In the genomic region with DNA sequence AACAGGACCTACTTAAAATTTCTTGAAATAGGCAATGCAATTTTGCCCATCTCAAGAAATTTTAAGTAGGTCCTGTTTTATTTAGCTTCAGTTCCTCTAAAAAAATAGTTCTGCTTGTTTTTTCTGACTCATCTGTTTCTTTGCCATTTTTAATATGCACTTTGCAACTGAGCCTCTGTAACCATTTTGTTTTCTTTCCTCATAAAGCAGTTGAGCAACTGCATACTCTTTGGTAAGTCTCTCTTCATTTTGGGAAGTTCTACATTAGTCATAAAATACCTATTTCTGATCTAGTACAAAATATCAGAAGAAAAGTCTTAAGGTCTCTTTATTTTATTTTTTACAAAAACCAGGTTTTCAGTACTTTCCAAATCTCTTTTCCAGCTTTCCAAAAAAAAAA, we compare ENCODE assay signal across 13 cellular contexts. TPM values are rescaled to one million over a fixed set of nuclear protein-coding genes. Genes with fewer than 3 reads are reported as not detected.
A peak's percentile ranks its signal among the peaks of the same experiment; 100 is the strongest.
DNase-seq lines count a peak whose midpoint lies in the region; ATAC-seq and TF ChIP-seq lines count a peak whose summit lies in the region.
"Had no signal": no experiment of that assay in that cellular context is flagged by ENCODE, and none has a peak within 500 bp of the region (broad histone marks: within the 10 kb centered on the region; RNA-seq: fewer than 3 reads in every experiment).

No MANE protein-coding gene starts in this region.

- H3K4me1 Mint-ChIP-seq in activated CD4-positive, alpha-beta memory T cell treated with anti-CD3 and anti-CD28 coated beads for 36 hours (ENCODE audit: low read depth), result peaks cover 25% of the 10 kb centered on the region

- POLR2A ChIA-PET in activated CD4-positive, alpha-beta memory T cell treated with anti-CD3 and anti-CD28 coated beads for 36 hours (lab: Charles Lee), result interaction anchor here (0.7 to 1.9 kb wide), 9 partner anchors 23 to 432 kb away, joined by 3 to 10 read pairs (median 6); a partner anchor contains a TSS

- H3K27me3 ChIP-seq in left ventricle myocardium inferior (ENCODE audit: low read depth) (no peaks in the 10 kb centered on the region), suprapubic skin (no peaks in the 10 kb centered on the region)
- H3K27me3 ChIP-seq: SJCRH30, tibial nerve had no signal

- H3K4me3 Mint-ChIP-seq in activated CD4-positive, alpha-beta memory T cell treated with anti-CD3 and anti-CD28 coated beads for 36 hours, result no peak overlapping the region
- H3K4me3 Mint-ChIP-seq: activated B cell treated with CpG ODN at 0.5 μM for 24 hours had no signal

- no peak for TF ChIP-seq CTCF in left ventricle myocardium inferior (IDR thresholded peaks at IDR 0.05; ENCODE audit: borderline replicate concordance)
- TF ChIP-seq CTCF in suprapubic skin (IDR thresholded peaks at IDR 0.05), result no peak

- CTCF ChIA-PET in activated CD4-positive, alpha-beta memory T cell treated with anti-CD3 and anti-CD28 coated beads for 36 hours (lab: Charles Lee), result interaction anchor here (0.6 to 4.7 kb wide), 39 partner anchors 8 to 653 kb away, joined by 3 to 123 read pairs (median 8); a partner anchor contains a TSS

- H3K9me3 Mint-ChIP-seq in activated CD4-positive, alpha-beta memory T cell treated with anti-CD3 and anti-CD28 coated beads for 36 hours, result peaks cover 24% of the 10 kb centered on the region

- peaks cover 10% of the 10 kb centered on the region for H3K36me3 Mint-ChIP-seq in activated CD4-positive, alpha-beta memory T cell treated with anti-CD3 and anti-CD28 coated beads for 36 hours

- H3K4me3 ChIP-seq in left ventricle myocardium inferior (no peak overlapping the region), suprapubic skin (no peak overlapping the region)
- H3K4me3 ChIP-seq: SJCRH30, tibial nerve had no signal

- ATAC-seq in Right ventricle myocardium inferior (peak; percentile 56), left ventricle myocardium superior (peak; percentile 51), HG02852 (IDR thresholded peaks at IDR 0.05; ENCODE audit: unreplicated experiment) (no peak), HG03378 (IDR thresholded peaks at IDR 0.05; ENCODE audit: unreplicated experiment) (no peak)

- DNase-seq in Right ventricle myocardium inferior (ENCODE audit: missing footprints), result no peak
- no peak for DNase-seq in left ventricle myocardium inferior
- DNase-seq in activated CD4-positive, alpha-beta memory T cell treated with anti-CD3 and anti-CD28 coated beads for 36 hours, result no peak
- DNase-seq in left ventricle myocardium superior, result no peak
- no peak for DNase-seq in suprapubic skin (ENCODE audit: low spot score in 2 of 2)
- DNase-seq in caudate nucleus (lab: John Stamatoyannopoulos, UW), result no peak
- DNase-seq: activated B cell treated with CpG ODN at 0.5 μM for 24 hours had no signal

- H3K36me3 ChIP-seq in left ventricle myocardium inferior, result no peaks in the 10 kb centered on the region
- no peaks in the 10 kb centered on the region for H3K36me3 ChIP-seq in suprapubic skin
- H3K36me3 ChIP-seq: SJCRH30, tibial nerve had no signal

- H3K27me3 Mint-ChIP-seq in activated CD4-positive, alpha-beta memory T cell treated with anti-CD3 and anti-CD28 coated beads for 36 hours, result peaks cover 3% of the 10 kb centered on the region

- peak overlapping the region; percentile 73 for H3K27ac Mint-ChIP-seq in activated CD4-positive, alpha-beta memory T cell treated with anti-CD3 and anti-CD28 coated beads for 36 hours
- H3K27ac Mint-ChIP-seq: activated B cell treated with CpG ODN at 0.5 μM for 24 hours had no signal

- intact Hi-C loops in Right ventricle myocardium inferior (cut with DNase I) (loop anchor here (1.0 to 5.0 kb wide), 3 partner anchors 47 to 177 kb away; a partner anchor contains a TSS), left ventricle myocardium inferior (cut with micrococcal nuclease) (loop anchor here (2.0 to 5.0 kb wide), 2 partner anchors 65 to 177 kb away; no protein-coding TSS in a partner anchor), left ventricle myocardium superior (cut with micrococcal nuclease) (loop anchor here (5.0 to 10.0 kb wide), 2 partner anchors 67 to 175 kb away; no protein-coding TSS in a partner anchor)
- intact Hi-C loops in activated CD4-positive, alpha-beta memory T cell treated with anti-CD3 and anti-CD28 coated beads for 36 hours (cut with micrococcal nuclease), result loop anchor here (1.0 to 10.0 kb wide), 9 partner anchors 49 to 1585 kb away; a partner anchor contains a TSS

- no peak for TF ChIP-seq POLR2A in suprapubic skin (IDR thresholded peaks at IDR 0.05)

- H3K4me1 ChIP-seq in left ventricle myocardium inferior (peaks cover 7% of the 10 kb centered on the region), suprapubic skin (peaks cover 4% of the 10 kb centered on the region)
- H3K4me1 ChIP-seq: SJCRH30 had no signal

- TF ChIP-seq EP300 in suprapubic skin (IDR thresholded peaks at IDR 0.05), result no peak

- H3K9me3 ChIP-seq in left ventricle myocardium inferior (replicated peaks) (peaks cover 26% of the 10 kb centered on the region), suprapubic skin (peaks cover 3% of the 10 kb centered on the region)

- no peak overlapping the region for H3K27ac ChIP-seq in left ventricle myocardium inferior (replicated peaks)
- peak overlapping the region; percentile 13 for H3K27ac ChIP-seq in suprapubic skin
- H3K27ac ChIP-seq in caudate nucleus (ENCODE audit: low read depth, low read length), result no peak overlapping the region
- H3K27ac ChIP-seq: SJCRH30 had no signal

RNA-seq across cellular contexts. Expression of a gene that starts 18.0 kb away (rescaled TPM):
- total RNA-seq in Right ventricle myocardium inferior (not detected), left ventricle myocardium inferior (not detected), left ventricle myocardium superior (not detected), suprapubic skin (not detected)
- total RNA-seq in activated CD4-positive, alpha-beta memory T cell treated with anti-CD3 and anti-CD28 coated beads for 36 hours, result not detected
- total RNA-seq: activated B cell treated with CpG ODN at 0.5 μM for 24 hours, Daoy, dermis blood vessel endothelial cell, SJCRH30, tibial nerve had no signal

RNA-seq across cellular contexts. Expression of a gene that starts 23.4 kb away (rescaled TPM):
- 278 TPM for total RNA-seq in Right ventricle myocardium inferior
- 291 TPM for total RNA-seq in left ventricle myocardium inferior
- total RNA-seq in activated CD4-positive, alpha-beta memory T cell treated with anti-CD3 and anti-CD28 coated beads for 36 hours, result 100 to 1,000 TPM; 218 to 224 TPM
- total RNA-seq in left ventricle myocardium superior, result 303 TPM
- 100 to 1,000 TPM; 136 to 177 (median 166) TPM for total RNA-seq in suprapubic skin

RNA-seq across cellular contexts. Expression of a gene that starts 44.9 kb away (rescaled TPM):
- total RNA-seq in Right ventricle myocardium inferior (14.8 TPM), left ventricle myocardium inferior (8.8 TPM), left ventricle myocardium superior (20.3 TPM), suprapubic skin (10 to 100 TPM in 2 of 4 donors, 1 to 10 TPM in 2; 3.3 to 11.0 (median 8.1) TPM)
- under 1 TPM; 0.29 to 0.70 TPM for total RNA-seq in activated CD4-positive, alpha-beta memory T cell treated with anti-CD3 and anti-CD28 coated beads for 36 hours
- total RNA-seq: Daoy had no signal

RNA-seq across cellular contexts. Expression of a gene that starts 48.3 kb away (rescaled TPM):
- total RNA-seq in Right ventricle myocardium inferior, result 11.8 TPM
- total RNA-seq in left ventricle myocardium inferior, result 10.9 TPM
- 100 to 1,000 TPM; 117 to 129 TPM for total RNA-seq in activated CD4-positive, alpha-beta memory T cell treated with anti-CD3 and anti-CD28 coated beads for 36 hours
- total RNA-seq in left ventricle myocardium superior, result 12.6 TPM
- 10 to 100 TPM; 13.7 to 36.5 (median 25.3) TPM for total RNA-seq in suprapubic skin

RNA-seq across cellular contexts. Expression of a gene that starts 56.6 kb away (rescaled TPM):
- total RNA-seq in Right ventricle myocardium inferior, result not detected
- total RNA-seq in left ventricle myocardium inferior, result not detected
- total RNA-seq in activated CD4-positive, alpha-beta memory T cell treated with anti-CD3 and anti-CD28 coated beads for 36 hours, result not detected
- not detected for total RNA-seq in left ventricle myocardium superior
- total RNA-seq in suprapubic skin, result not detected
- total RNA-seq: activated B cell treated with CpG ODN at 0.5 μM for 24 hours, Daoy, dermis blood vessel endothelial cell, SJCRH30, tibial nerve had no signal

Comparison
In these comparisons a context has a peak if more than half of its experiments do, and no peak if none do; other contexts are left out.
1. ATAC-seq: peak in Right ventricle myocardium inferior (single experiment) and left ventricle myocardium superior (single experiment); none in HG02852 (single experiment) and HG03378 (single experiment).